1 cellular context compared by ENCODE assay signal in the genomic region with DNA sequence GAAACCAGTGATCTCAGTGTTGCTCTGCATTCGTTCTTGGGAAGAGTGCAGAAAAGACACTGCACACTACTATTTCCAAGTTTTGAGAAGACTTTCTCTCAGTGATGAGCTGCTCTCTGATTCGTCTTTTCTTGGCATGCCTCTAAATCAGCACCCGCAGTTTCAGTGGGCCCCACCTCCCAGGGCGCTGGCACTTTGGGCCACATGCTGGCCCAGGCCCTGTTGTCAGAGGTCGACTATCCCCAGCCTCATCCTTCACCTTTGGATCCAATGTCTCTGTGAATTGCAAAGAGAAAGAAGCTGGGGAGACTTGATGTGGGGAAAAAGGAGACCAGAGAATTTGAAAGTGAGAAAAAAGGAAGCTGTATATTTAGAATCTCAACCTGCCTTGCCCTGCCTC.
TF ChIP-seq lines count a peak whose summit lies in the region.

No MANE protein-coding gene starts in this region.

TF ChIP-seq in GM23338, 12 proteins besides CTCF, POLR2A, EP300 and RAD21 (continued from another document):
- no peak for TF ChIP-seq ZNF462 (CRISPR knock-in tag; IDR thresholded peaks at IDR 0.05)
